ENCODE assay signal across 10 cellular contexts in genomic region chr5:55231029-55231475, GRCh38. TPM values are rescaled to one million over a fixed set of nuclear protein-coding genes. Genes with fewer than 3 reads are reported as not detected.
A peak's percentile ranks its signal among the peaks of the same experiment; 100 is the strongest.
DNase-seq lines count a peak whose midpoint lies in the region; ATAC-seq and TF ChIP-seq lines count a peak whose summit lies in the region.
"Had no signal": no experiment of that assay in that cellular context is flagged by ENCODE, and none has a peak within 500 bp of the region (broad histone marks: within the 10 kb centered on the region; RNA-seq: fewer than 3 reads in every experiment).

No MANE protein-coding gene starts in this region.

- TF ChIP-seq POLR2A in heart left ventricle (IDR thresholded peaks at IDR 0.05), result no peak

- ATAC-seq in heart left ventricle (no peak), Right ventricle myocardium superior (ENCODE audit: poor library complexity) (no peak), lower lobe of right lung (no peak), GM19324 (IDR thresholded peaks at IDR 0.05; ENCODE audit: low FRiP score, unreplicated experiment) (no peak)

- no peaks in the 10 kb centered on the region for H3K9me3 Mint-ChIP-seq in activated T-helper 1 cell treated with anti-CD3 and anti-CD28 coated beads, Interleukin-12 subunit alpha, Interleukin-12 subunit beta, Interleukin-2, Interleukin-4 antibody, amounts not matched to agents 30 ng/mL and 10 ng/mL and 1 ng/mL, durations not matched to agents 14 hours and 24 hours and 36 hours
- H3K9me3 Mint-ChIP-seq: T-helper 1 cell treated with Interleukin-12 subunit alpha and Interleukin-12 subunit beta and Interleukin-4 antibody, amounts not matched to agents 30 μg/mL and 1 μg/mL, for 36 hours had no signal

- H3K27me3 Mint-ChIP-seq in activated T-helper 1 cell treated with anti-CD3 and anti-CD28 coated beads, Interleukin-12 subunit alpha, Interleukin-12 subunit beta, Interleukin-2, Interleukin-4 antibody, amounts not matched to agents 30 ng/mL and 10 ng/mL and 1 ng/mL, durations not matched to agents 14 hours and 24 hours and 36 hours (ENCODE audit: insufficient read depth), result peaks cover 77% of the 10 kb centered on the region

- no peak overlapping the region for H3K27ac Mint-ChIP-seq in activated T-helper 1 cell treated with anti-CD3 and anti-CD28 coated beads, Interleukin-12 subunit alpha, Interleukin-12 subunit beta, Interleukin-2, Interleukin-4 antibody, amounts not matched to agents 30 ng/mL and 10 ng/mL and 1 ng/mL, durations not matched to agents 14 hours and 24 hours and 36 hours

- TF ChIP-seq CTCF in heart left ventricle (IDR thresholded peaks at IDR 0.05) (no peak), lower lobe of right lung (IDR thresholded peaks at IDR 0.05) (no peak), tibial artery (IDR thresholded peaks at IDR 0.05) (no peak)

- WGBS in heart left ventricle, 4 donors, result 5 to 10% (median 5%) methylated on average over 11 to 12 of the region's 12 CpGs

- H3K9me3 ChIP-seq in heart left ventricle (no peaks in the 10 kb centered on the region), lower lobe of right lung (no peaks in the 10 kb centered on the region), tibial artery (no peaks in the 10 kb centered on the region)

- H3K4me1 Mint-ChIP-seq in activated T-helper 1 cell treated with anti-CD3 and anti-CD28 coated beads, Interleukin-12 subunit alpha, Interleukin-12 subunit beta, Interleukin-2, Interleukin-4 antibody, amounts not matched to agents 30 ng/mL and 10 ng/mL and 1 ng/mL, durations not matched to agents 14 hours and 24 hours and 36 hours (ENCODE audit: low read depth), result peaks cover 54% of the 10 kb centered on the region

- no peaks in the 10 kb centered on the region for H3K36me3 ChIP-seq in heart left ventricle
- no peaks in the 10 kb centered on the region for H3K36me3 ChIP-seq in lower lobe of right lung
- no peaks in the 10 kb centered on the region for H3K36me3 ChIP-seq in tibial artery

- intact Hi-C loops in heart left ventricle (cut with DNase I) (loop anchor here in 7 of 10 donors (5.0 to 10.0 kb wide), 3 partner anchors 54 to 59 kb away; partner anchors contain the start of gene CDC20B (in 3 of the 7)), Right ventricle myocardium superior (cut with DNase I) (no loop called here), lower lobe of right lung (cut with DNase I) (no loop called here), tibial artery (cut with DNase I; ENCODE audit: low total_unique reads) (loop anchor here (5.0 kb wide), 1 partner anchor 59 kb away; the partner anchor contains the start of gene CDC20B)
- intact Hi-C loops in activated T-helper 1 cell treated with anti-CD3 and anti-CD28 coated beads, Interleukin-12 subunit alpha, Interleukin-12 subunit beta, Interleukin-2, Interleukin-4 antibody, amounts not matched to agents 30 ng/mL and 10 ng/mL and 1 ng/mL, durations not matched to agents 14 hours and 24 hours and 36 hours (cut with micrococcal nuclease), result loop anchor here (1.0 kb wide), 1 partner anchor 8 kb away; no protein-coding TSS in a partner anchor

- H3K4me1 ChIP-seq in heart left ventricle (peaks cover 6 to 61% (median 46%) of the 10 kb centered on the region in 12 donors), lower lobe of right lung (peaks cover 59% of the 10 kb centered on the region), tibial artery (peaks cover 0 to 49% (median 43%) of the 10 kb centered on the region in 4 donors)

- H3K27ac ChIP-seq in heart left ventricle (no peak overlapping the region), lower lobe of right lung (no peak overlapping the region), tibial artery (no peak overlapping the region)

- H3K4me3 ChIP-seq in heart left ventricle (peak overlapping the region in 11 of 12 donors; percentile 1 to 67 (median 56)), lower lobe of right lung (peak overlapping the region; percentile 63), tibial artery (peak overlapping the region; percentile 58 to 60)

- DNase-seq in heart left ventricle (no peak), Right ventricle myocardium superior (no peak), lower lobe of right lung (peak; percentile 39), tibial artery (no peak), iPS-NIHi11 (ENCODE audit: low spot score) (no peak), SHP77 (lab: John Stamatoyannopoulos, UW) (no peak)
- no peak for DNase-seq in activated T-helper 1 cell treated with anti-CD3 and anti-CD28 coated beads, Interleukin-12 subunit alpha, Interleukin-12 subunit beta, Interleukin-2, Interleukin-4 antibody, amounts not matched to agents 30 ng/mL and 10 ng/mL and 1 ng/mL, durations not matched to agents 14 hours and 24 hours and 36 hours (ENCODE audit: low spot score)

- no peaks in the 10 kb centered on the region for H3K36me3 Mint-ChIP-seq in activated T-helper 1 cell treated with anti-CD3 and anti-CD28 coated beads, Interleukin-12 subunit alpha, Interleukin-12 subunit beta, Interleukin-2, Interleukin-4 antibody, amounts not matched to agents 30 ng/mL and 10 ng/mL and 1 ng/mL, durations not matched to agents 14 hours and 24 hours and 36 hours (ENCODE audit: low read depth)

- H3K4me3 Mint-ChIP-seq in activated T-helper 1 cell treated with anti-CD3 and anti-CD28 coated beads, Interleukin-12 subunit alpha, Interleukin-12 subunit beta, Interleukin-2, Interleukin-4 antibody, amounts not matched to agents 30 ng/mL and 10 ng/mL and 1 ng/mL, durations not matched to agents 14 hours and 24 hours and 36 hours, result peak overlapping the region; percentile 33

- H3K27me3 ChIP-seq in heart left ventricle (peaks cover 62 to 100% (median 94%) of the 10 kb centered on the region in 9 donors), lower lobe of right lung (ENCODE audit: low read depth) (peaks cover 100% of the 10 kb centered on the region), tibial artery (peaks cover 0 to 78% of the 10 kb centered on the region in 2 donors)

RNA-seq across cellular contexts. Expression of gene CCNO, which starts 2.4 kb away (rescaled TPM):
- under 1 TPM in 2 of 9 donors, not detected in 7; 0.23 to 0.36 TPM for total RNA-seq in heart left ventricle
- under 1 TPM in 1 of 2 donors, not detected in 1; 0.04 TPM for polyA plus RNA-seq in heart left ventricle
- total RNA-seq in Right ventricle myocardium superior, result not detected
- total RNA-seq in activated T-helper 1 cell treated with anti-CD3 and anti-CD28 coated beads, Interleukin-12 subunit alpha, Interleukin-12 subunit beta, Interleukin-2, Interleukin-4 antibody, amounts not matched to agents 30 ng/mL and 10 ng/mL and 1 ng/mL, durations not matched to agents 14 hours and 24 hours and 36 hours, result 0.10 and 0.20 TPM in 2 replicates
- 2.2 TPM for total RNA-seq in lower lobe of right lung

RNA-seq across cellular contexts. Expression of gene MCIDAS, which starts 3.9 kb away (rescaled TPM):
- total RNA-seq in heart left ventricle (not detected), Right ventricle myocardium superior (not detected), lower lobe of right lung (0.56 TPM)
- polyA plus RNA-seq in heart left ventricle, result not detected
- total RNA-seq in activated T-helper 1 cell treated with anti-CD3 and anti-CD28 coated beads, Interleukin-12 subunit alpha, Interleukin-12 subunit beta, Interleukin-2, Interleukin-4 antibody, amounts not matched to agents 30 ng/mL and 10 ng/mL and 1 ng/mL, durations not matched to agents 14 hours and 24 hours and 36 hours, result 0.10 TPM in 1 of 2 replicates, not detected in the other
- total RNA-seq: subcutaneous adipose tissue had no signal

RNA-seq across cellular contexts. Expression of gene CDC20B, which starts 58.1 kb away (rescaled TPM):
- total RNA-seq in heart left ventricle (not detected), Right ventricle myocardium superior (not detected), lower lobe of right lung (0.24 TPM)
- not detected for polyA plus RNA-seq in heart left ventricle
- total RNA-seq in activated T-helper 1 cell treated with anti-CD3 and anti-CD28 coated beads, Interleukin-12 subunit alpha, Interleukin-12 subunit beta, Interleukin-2, Interleukin-4 antibody, amounts not matched to agents 30 ng/mL and 10 ng/mL and 1 ng/mL, durations not matched to agents 14 hours and 24 hours and 36 hours, result not detected in 2 replicates
- total RNA-seq: subcutaneous adipose tissue had no signal

Comparison
In these comparisons a context has a peak if more than half of its experiments do, and no peak if none do; other contexts are left out.
1. intact Hi-C loops: an anchor here in heart left ventricle (5.0 to 10.0 kb wide), activated T-helper 1 cell treated with anti-CD3 and anti-CD28 coated beads, Interleukin-12 subunit alpha, Interleukin-12 subunit beta, Interleukin-2, Interleukin-4 antibody, amounts not matched to agents 30 ng/mL and 10 ng/mL and 1 ng/mL, durations not matched to agents 14 hours and 24 hours and 36 hours (1.0 kb wide) and tibial artery (5.0 kb wide); none called in Right ventricle myocardium superior and lower lobe of right lung.